8 cellular contexts compared by ENCODE assay signal in genomic region chr1:236604218-236605029, GRCh38. TPM values are rescaled to one million over a fixed set of nuclear protein-coding genes. Genes with fewer than 3 reads are reported as not detected.
A peak's percentile ranks its signal among the peaks of the same experiment; 100 is the strongest.
DNase-seq lines count a peak whose midpoint lies in the region; ATAC-seq and TF ChIP-seq lines count a peak whose summit lies in the region.

Gene HEATR1, minus strand, starts transcription at chr1:236604516. Its CDS starts 421 bp downstream, at chr1:236604095.

- 3% methylated on average over 29 to 36 of the region's 48 CpGs for whole genome bisulfite sequencing in tibial nerve, 2 donors

- H3K79me2 ChIP-seq in parathyroid adenoma, result no peaks in the 10 kb centered on the region

- peak within 1 kb of the TSS; percentile 91 for H2AFZ ChIP-seq in parathyroid adenoma

- H3K4me2 ChIP-seq in parathyroid adenoma (ENCODE audit: low read length), result peak within 1 kb of the TSS; percentile 96

- DNase-seq in GM12865 (ENCODE audit: low read depth) (peak; percentile 96), NCI-H1417 treated with DMSO at 0.1 percent for 48 hours (lab: John Stamatoyannopoulos, UW) (peak; percentile 66), SW480 (ENCODE audit: low spot score) (peak; percentile 96), cardiac muscle cell (ENCODE audit: low read depth in 1 of 2, low spot score in 1 of 2) (peak; percentile 96 to 97), tibial nerve (ENCODE audit: low spot score in 2 of 2) (peak; percentile 76 to 91)
- DNase-seq in activated naive CD8-positive, alpha-beta T cell treated with anti-CD3 and anti-CD28 coated beads, Interleukin-2, amount 50 U/mL, for 24 hours, result peak; percentile 92

- no peaks in the 10 kb centered on the region for H3K9me3 Mint-ChIP-seq in activated naive CD8-positive, alpha-beta T cell treated with anti-CD3 and anti-CD28 coated beads, Interleukin-2, amount 50 U/mL, for 24 hours

- peaks cover 43% of the 10 kb centered on the region for H3K36me3 Mint-ChIP-seq in activated naive CD8-positive, alpha-beta T cell treated with anti-CD3 and anti-CD28 coated beads, Interleukin-2, amount 50 U/mL, for 24 hours (ENCODE audit: low read depth)

- H3K27me3 ChIP-seq in cardiac muscle cell (no peaks in the 10 kb centered on the region), parathyroid adenoma (ENCODE audit: control insufficient read depth, insufficient read depth, low read length) (no peaks in the 10 kb centered on the region), tibial nerve (no peaks in the 10 kb centered on the region)

- peaks cover 24% of the 10 kb centered on the region for H3K4me1 Mint-ChIP-seq in activated naive CD8-positive, alpha-beta T cell treated with anti-CD3 and anti-CD28 coated beads, Interleukin-2, amount 50 U/mL, for 24 hours

- H3K36me3 ChIP-seq in cardiac muscle cell, result peaks cover 3% of the 10 kb centered on the region
- H3K36me3 ChIP-seq in parathyroid adenoma (ENCODE audit: control insufficient read depth, insufficient read depth, low read length), result no peaks in the 10 kb centered on the region
- H3K36me3 ChIP-seq in tibial nerve, result peaks cover 0 to 27% (median 0%) of the 10 kb centered on the region in 3 donors

- peaks cover 11% of the 10 kb centered on the region for H3K27me3 Mint-ChIP-seq in activated naive CD8-positive, alpha-beta T cell treated with anti-CD3 and anti-CD28 coated beads, Interleukin-2, amount 50 U/mL, for 24 hours

- TF ChIP-seq CTCF in GM12865 (IDR thresholded peaks at IDR 0.05; ENCODE audit: insufficient read depth, low read depth, low read length, missing control alignments), result peak; percentile 10
- no peak for TF ChIP-seq CTCF in cardiac muscle cell (IDR thresholded peaks at IDR 0.05; ENCODE audit: low read depth, low read length)
- no peak for TF ChIP-seq CTCF in parathyroid adenoma (IDR thresholded peaks at IDR 0.05)
- no peak for TF ChIP-seq CTCF in tibial nerve (IDR thresholded peaks at IDR 0.05)

- H3K9ac ChIP-seq in parathyroid adenoma, result no peak within 1 kb of the TSS

- H3K9me3 ChIP-seq in cardiac muscle cell (ENCODE audit: low read depth) (no peaks in the 10 kb centered on the region), parathyroid adenoma (ENCODE audit: control insufficient read depth, low read length) (no peaks in the 10 kb centered on the region), tibial nerve (no peaks in the 10 kb centered on the region)

- H3K27ac Mint-ChIP-seq in activated naive CD8-positive, alpha-beta T cell treated with anti-CD3 and anti-CD28 coated beads, Interleukin-2, amount 50 U/mL, for 24 hours, result peak within 1 kb of the TSS; percentile 93

- peak in 1 of 2 donors; percentile 32 for TF ChIP-seq POLR2A in tibial nerve (IDR thresholded peaks at IDR 0.05)

- H3K27ac ChIP-seq in cardiac muscle cell, result peak within 1 kb of the TSS; percentile 84
- H3K27ac ChIP-seq in parathyroid adenoma, result peak within 1 kb of the TSS; percentile 53
- peak within 1 kb of the TSS; percentile 44 to 92 (median 82) for H3K27ac ChIP-seq in tibial nerve

- ATAC-seq in HG02763 (IDR thresholded peaks at IDR 0.05; ENCODE audit: unreplicated experiment), result peak; percentile 99
- ATAC-seq in activated naive CD8-positive, alpha-beta T cell treated with anti-CD3 and anti-CD28 coated beads, Interleukin-2, amount 50 U/mL, for 24 hours, result peak; percentile 95

- TF ChIP-seq EP300 in tibial nerve (IDR thresholded peaks at IDR 0.05), result peak; percentile 86 to 95

- peak within 1 kb of the TSS; percentile 96 for H3K4me3 Mint-ChIP-seq in activated naive CD8-positive, alpha-beta T cell treated with anti-CD3 and anti-CD28 coated beads, Interleukin-2, amount 50 U/mL, for 24 hours

- peaks cover 15% of the 10 kb centered on the region for H3K4me1 ChIP-seq in cardiac muscle cell (ENCODE audit: low read depth)
- H3K4me1 ChIP-seq in parathyroid adenoma, result no peaks in the 10 kb centered on the region
- peaks cover 0 to 30% (median 12%) of the 10 kb centered on the region in 4 donors for H3K4me1 ChIP-seq in tibial nerve

- H3K4me3 ChIP-seq in GM12865 (ENCODE audit: low read depth, low read length), result peak within 1 kb of the TSS; percentile 64
- peak within 1 kb of the TSS; percentile 94 for H3K4me3 ChIP-seq in cardiac muscle cell
- peak within 1 kb of the TSS; percentile 82 for H3K4me3 ChIP-seq in parathyroid adenoma (ENCODE audit: low read depth, low read length)
- H3K4me3 ChIP-seq in tibial nerve, result peak within 1 kb of the TSS; percentile 67 to 95 (median 76)

RNA-seq across cellular contexts. Expression of gene HEATR1, which starts in this region (rescaled TPM):
- total RNA-seq in cardiac muscle cell (8.2 and 11.9 TPM in 2 replicates), tibial nerve (10 to 100 TPM; 17.0 to 32.4 (median 19.4) TPM)
- polyA plus RNA-seq in cardiac muscle cell, result 6.6 and 13.4 TPM in 2 replicates

Comparison
In these comparisons a context has a peak if more than half of its experiments do, and no peak if none do; other contexts are left out.
1. Peak in every context shown above with its lines: DNase-seq, ATAC-seq, H3K4me3 ChIP-seq and H3K27ac ChIP-seq.